ENCODE assay signal across 1 cellular context in the genomic region with DNA sequence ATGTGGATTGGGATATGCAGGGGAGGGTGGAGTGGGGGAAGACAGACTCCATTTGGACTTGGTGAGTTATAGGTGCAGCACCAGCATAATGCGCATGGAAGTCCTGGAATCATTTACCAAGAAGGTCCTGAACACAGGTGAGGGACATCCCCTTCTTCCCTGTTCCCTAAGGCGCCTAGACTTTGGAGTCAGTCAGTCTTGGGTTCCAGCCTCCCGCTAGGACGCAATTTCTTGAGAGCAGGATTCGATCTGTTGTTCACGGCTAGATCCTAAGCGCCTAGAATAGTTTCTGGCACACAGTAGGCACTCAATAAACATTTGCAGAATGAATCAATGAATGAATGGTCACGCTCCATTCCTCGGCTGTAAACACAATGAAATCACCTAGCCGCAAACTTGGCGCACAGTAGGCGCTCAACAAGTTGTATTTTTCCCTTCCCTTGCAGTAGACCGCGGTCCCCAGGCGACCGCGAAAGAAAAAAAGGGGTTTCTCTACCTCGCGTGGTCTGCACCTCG.
TF ChIP-seq lines count a peak whose summit lies in the region.

No MANE protein-coding gene starts in this region.

TF ChIP-seq in HCT116, 20 proteins besides CTCF, POLR2A, EP300 and RAD21 (continued from another document):
- TF ChIP-seq ELF1 (IDR thresholded peaks at IDR 0.05; ENCODE audit: borderline replicate concordance, low read depth) (no peak), ZNF274 (IDR thresholded peaks at IDR 0.05; ENCODE audit: low read depth, low read length) (no peak)
TF ChIP-seq in HCT116: peak in this region for 0.
